ENCODE assay signal across 30 cellular contexts in the genomic region with DNA sequence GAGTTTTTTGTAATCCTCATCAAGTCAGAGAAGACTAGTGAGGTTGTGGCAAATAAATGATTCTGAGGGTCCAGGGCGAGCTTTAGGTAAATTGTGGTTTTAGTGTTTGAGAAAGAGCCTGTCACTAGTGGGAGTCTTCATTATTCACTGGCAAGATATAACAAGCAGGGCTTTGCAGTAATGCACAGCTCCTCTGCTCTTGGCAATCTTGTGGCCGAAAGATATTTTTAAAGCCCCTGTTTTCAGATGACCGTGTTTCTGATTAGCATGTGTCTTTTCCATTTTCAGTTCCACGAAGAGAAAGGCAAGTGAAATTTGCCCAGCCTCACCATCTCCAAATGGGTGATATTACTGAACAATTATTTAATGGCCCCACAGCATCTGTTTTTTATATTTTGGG.
"Had no signal": no experiment of that assay in that cellular context is flagged by ENCODE, and none has a peak within 500 bp of the region (broad histone marks: within the 10 kb centered on the region; RNA-seq: fewer than 3 reads in every experiment).

No MANE protein-coding gene starts in this region.

- ATAC-seq: activated CD4-positive, alpha-beta T cell treated with anti-CD3 and anti-CD28 coated beads for 36 hours; activated CD8-positive, alpha-beta memory T cell treated with anti-CD3 and anti-CD28 coated beads, Interleukin-2, amount 10 ng/mL, durations not matched to agents 7 days and 5 days; activated CD8-positive, alpha-beta T cell treated with anti-CD3 and anti-CD28 coated beads, Interleukin-2, amount 10 ng/mL, durations not matched to agents 7 days and 5 days; activated naive CD8-positive, alpha-beta T cell treated with anti-CD3 and anti-CD28 coated beads, Interleukin-2, amount 50 U/mL, for 24 hours; gastrocnemius medialis; heart right ventricle had no signal

- H3K4me2 ChIP-seq: hepatocyte had no signal

- H3K36me3 ChIP-seq: adrenal gland, breast epithelium, cardiac muscle cell, colonic mucosa, gastrocnemius medialis, heart right ventricle had no signal

- H3K4me3 ChIP-seq: adrenal gland, breast epithelium, cardiac muscle cell, colonic mucosa, gastrocnemius medialis, heart right ventricle, hepatocyte had no signal

- H3K27me3 ChIP-seq: adrenal gland, breast epithelium, cardiac muscle cell, colonic mucosa, gastrocnemius medialis, heart right ventricle, hepatocyte had no signal

- H3K79me2 ChIP-seq: hepatocyte had no signal

- H2AFZ ChIP-seq: hepatocyte had no signal

- DNase-seq: activated CD4-positive, alpha-beta memory T cell treated with anti-CD3 and anti-CD28 coated beads for 36 hours; activated CD4-positive, alpha-beta T cell treated with anti-CD3 and anti-CD28 coated beads for 36 hours; activated CD4-positive, alpha-beta T cell treated with anti-CD3 and anti-CD28 coated beads, Interleukin-2, amount 10 ng/mL, durations not matched to agents 24 days and 14 days; activated CD4-positive, CD25-positive, alpha-beta regulatory T cell; activated CD4-positive, CD25-positive, alpha-beta regulatory T cell treated with anti-CD3 and anti-CD28 coated beads, Interleukin-2, amount 50 U/mL, for 72 hours; activated CD8-positive, alpha-beta memory T cell treated with anti-CD3 and anti-CD28 coated beads, Interleukin-2, amount 10 ng/mL, durations not matched to agents 7 days and 5 days; activated CD8-positive, alpha-beta memory T cell treated with anti-CD3 and anti-CD28 coated beads, Interleukin-2, amount 50 U/mL, for 4 hours; activated CD8-positive, alpha-beta T cell treated with anti-CD3 and anti-CD28 coated beads, Interleukin-2, amount 10 ng/mL, durations not matched to agents 7 days and 5 days; activated effector memory CD4-positive, alpha-beta T cell treated with anti-CD3 and anti-CD28 coated beads, Interleukin-2, amount 50 U/mL, for 16 hours; activated naive CD4-positive, alpha-beta T cell treated with anti-CD3 and anti-CD28 coated beads for 36 hours; activated naive CD8-positive, alpha-beta T cell treated with anti-CD3 and anti-CD28 coated beads for 36 hours; activated naive CD8-positive, alpha-beta T cell treated with anti-CD3 and anti-CD28 coated beads, Interleukin-2, amount 50 U/mL, for 24 hours; activated T-cell treated with anti-CD3 and anti-CD28 coated beads, Interleukin-2, amount 50 U/mL, for 1 hour; activated T-cell treated with anti-CD3 and anti-CD28 coated beads, Interleukin-2, amount 50 U/mL, for 48 hours; adrenal gland; amygdala; aorta; central memory CD4-positive, alpha-beta T cell; cerebellar nuclear complex; colonic mucosa; effector CD8-positive, alpha-beta T cell; foreskin fibroblast; gastrocnemius medialis; glutamatergic neuron; heart right ventricle; T-helper 2 cell had no signal

- H3K4me1 ChIP-seq: adrenal gland, breast epithelium, colonic mucosa, gastrocnemius medialis had no signal

- H3K9me3 ChIP-seq: adrenal gland, breast epithelium, colonic mucosa, gastrocnemius medialis, heart right ventricle had no signal

- H3K27ac ChIP-seq: adrenal gland, breast epithelium, cardiac muscle cell, colonic mucosa, epithelial cell of prostate, gastrocnemius medialis, heart right ventricle, hepatocyte had no signal
